Comparison of ENCODE assay signal across 16 cellular contexts in the genomic region with DNA sequence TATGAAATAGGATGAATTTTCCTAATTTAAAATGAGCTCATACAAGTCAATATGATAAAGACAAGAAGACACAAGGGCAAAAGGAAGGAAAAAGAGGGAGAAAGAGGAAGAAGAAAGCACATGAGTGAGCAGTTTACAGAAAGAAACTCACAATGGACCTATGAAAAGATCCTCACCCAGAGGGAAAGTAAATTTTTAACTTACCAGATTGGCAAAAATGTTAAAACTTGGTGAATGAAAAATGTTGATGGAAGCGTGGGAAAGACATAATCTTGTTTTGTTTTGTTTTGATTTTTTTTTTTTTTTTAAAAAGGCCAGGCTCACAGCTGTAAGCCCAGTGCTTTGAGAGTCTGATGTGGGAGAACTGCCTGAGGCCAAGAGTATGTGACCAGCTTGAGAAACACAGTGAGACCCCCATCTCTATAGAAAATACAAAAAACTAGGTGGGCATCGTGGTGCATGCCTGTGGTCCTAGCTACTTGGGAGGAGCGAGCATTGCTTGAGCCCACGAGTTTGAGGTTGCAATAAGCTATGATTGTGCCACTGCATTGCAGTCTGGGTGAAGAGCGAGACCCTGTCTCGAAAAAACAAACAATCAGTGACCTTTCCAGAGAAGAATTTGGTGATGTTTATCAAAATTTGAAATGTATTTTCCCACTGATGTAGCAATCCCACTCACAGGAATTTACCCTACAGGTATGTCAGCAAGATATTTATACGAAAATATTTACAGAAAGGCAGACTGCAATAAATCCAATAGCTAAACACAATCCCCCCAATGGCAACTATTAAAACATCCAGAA.
"Had no signal": no experiment of that assay in that cellular context is flagged by ENCODE, and none has a peak within 500 bp of the region (broad histone marks: within the 10 kb centered on the region; RNA-seq: fewer than 3 reads in every experiment).

No MANE protein-coding gene starts in this region.

- H3K27me3 ChIP-seq: adrenal gland, ovary had no signal

- H3K27me3 Mint-ChIP-seq: memory B cell; naive thymus-derived CD8-positive, alpha-beta T cell had no signal

- H3K36me3 Mint-ChIP-seq: stimulated activated effector memory CD8-positive, alpha-beta T cell treated with anti-CD3 and anti-CD28 coated beads, Interleukin-12 subunit alpha, Interleukin-12 subunit beta, amount 100 ng/mL, for 72 hours had no signal

- DNase-seq: activated CD4-positive, alpha-beta T cell treated with anti-CD3 and anti-CD28 coated beads for 1 hour; activated CD8-positive, alpha-beta memory T cell treated with anti-CD3 and anti-CD28 coated beads for 24 hours; activated effector memory CD4-positive, alpha-beta T cell treated with anti-CD3 and anti-CD28 coated beads, Interleukin-2, amount 50 U/mL, for 16 hours; activated T-cell treated with anti-CD3 and anti-CD28 coated beads, Interleukin-2, amount 50 U/mL, for 72 hours; adrenal gland; endodermal cell; head of caudate nucleus; left ventricle myocardium inferior; naive thymus-derived CD8-positive, alpha-beta T cell; ovary; stimulated activated CD4-positive, alpha-beta T cell treated with anti-CD3 and anti-CD28 coated beads, Interleukin-4, amount 100 ng/mL, for 24 hours; WERI-Rb-1 had no signal

- H3K9me3 ChIP-seq: adrenal gland, ovary had no signal

- H3K27ac ChIP-seq: adrenal gland, left ventricle myocardium inferior, ovary, WERI-Rb-1 had no signal

- H3K36me3 ChIP-seq: adrenal gland, left ventricle myocardium inferior, ovary, WERI-Rb-1 had no signal

- H3K4me3 Mint-ChIP-seq: activated T-cell treated with anti-CD3 and anti-CD28 coated beads, Interleukin-2, amount 50 U/mL, for 72 hours; endodermal cell; memory B cell; naive thymus-derived CD8-positive, alpha-beta T cell; stimulated activated effector memory CD8-positive, alpha-beta T cell treated with anti-CD3 and anti-CD28 coated beads, Interleukin-12 subunit alpha, Interleukin-12 subunit beta, amount 100 ng/mL, for 72 hours had no signal

- H3K9me3 Mint-ChIP-seq: activated T-cell treated with anti-CD3 and anti-CD28 coated beads, Interleukin-2, amount 50 U/mL, for 72 hours; endodermal cell; stimulated activated effector memory CD8-positive, alpha-beta T cell treated with anti-CD3 and anti-CD28 coated beads, Interleukin-12 subunit alpha, Interleukin-12 subunit beta, amount 100 ng/mL, for 72 hours had no signal

- ATAC-seq: activated naive CD4-positive, alpha-beta T cell treated with anti-CD3 and anti-CD28 coated beads, Interleukin-2, amount 50 U/mL, for 72 hours; activated T-cell treated with anti-CD3 and anti-CD28 coated beads, Interleukin-2, amount 50 U/mL, for 72 hours; naive thymus-derived CD8-positive, alpha-beta T cell; sciatic nerve; stimulated activated effector memory CD8-positive, alpha-beta T cell treated with anti-CD3 and anti-CD28 coated beads, Interleukin-12 subunit alpha, Interleukin-12 subunit beta, amount 100 ng/mL, for 72 hours had no signal

- H3K27ac Mint-ChIP-seq: activated naive CD4-positive, alpha-beta T cell treated with anti-CD3 and anti-CD28 coated beads, Interleukin-2, amount 50 U/mL, for 72 hours; activated T-cell treated with anti-CD3 and anti-CD28 coated beads, Interleukin-2, amount 50 U/mL, for 72 hours; memory B cell; stimulated activated effector memory CD8-positive, alpha-beta T cell treated with anti-CD3 and anti-CD28 coated beads, Interleukin-12 subunit alpha, Interleukin-12 subunit beta, amount 100 ng/mL, for 72 hours had no signal

- H3K4me3 ChIP-seq: adrenal gland, left ventricle myocardium inferior, ovary had no signal
